In genomic region chr7:159138508-159138907, GRCh38 we compare ENCODE assay signal across 34 cellular contexts. TPM values are rescaled to one million over a fixed set of nuclear protein-coding genes. Genes with fewer than 3 reads are reported as not detected.
"Had no signal": no experiment of that assay in that cellular context is flagged by ENCODE, and none has a peak within 500 bp of the region (broad histone marks: within the 10 kb centered on the region; RNA-seq: fewer than 3 reads in every experiment).

No MANE protein-coding gene starts in this region.

- H3K4me2 ChIP-seq: KMS-11 had no signal

- H3K27ac ChIP-seq: KMS-11 had no signal

- H3K36me3 ChIP-seq: MG63 had no signal

- DNase-seq: Karpas-422, Kasumi-1, MG63, MM.1S, MV-4-11, NCI-H1048, NCI-H1092, NCI-H1092 treated with DMSO at 0.1 percent for 48 hours, NCI-H1105, NCI-H1417 treated with DMSO at 0.1 percent for 48 hours, NCI-H1436 treated with DMSO at 0.1 percent for 48 hours, NCI-H146, NCI-H1694, NCI-H1694 treated with DMSO at 0.1 percent for 48 hours, NCI-H187, NCI-H187 treated with DMSO at 0.1 percent for 48 hours, NCI-H1930, NCI-H2029, NCI-H2029 treated with DMSO at 0.1 percent for 48 hours, NCI-H2081, NCI-H2081 treated with DMSO at 0.1 percent for 48 hours, NCI-H2107, NCI-H2171, NCI-H2171 treated with DMSO at 0.1 percent for 48 hours, NCI-H2227 treated with DMSO at 0.1 percent for 48 hours, NCI-H226, NCI-H345, NCI-H446, NCI-H446 treated with DMSO at 0.1 percent for 48 hours, NCI-H510A had no signal

- H3K9me3 ChIP-seq: MG63 had no signal

- H3K9ac ChIP-seq: KMS-11 had no signal

- H3K4me3 ChIP-seq: MG63 had no signal

RNA-seq across cellular contexts. Expression of gene VIPR2, which starts 6.2 kb away (rescaled TPM):
- total RNA-seq: LHCN-M2, M059J, MCF 10A had no signal
